21 cellular contexts compared by ENCODE assay signal in the genomic region with DNA sequence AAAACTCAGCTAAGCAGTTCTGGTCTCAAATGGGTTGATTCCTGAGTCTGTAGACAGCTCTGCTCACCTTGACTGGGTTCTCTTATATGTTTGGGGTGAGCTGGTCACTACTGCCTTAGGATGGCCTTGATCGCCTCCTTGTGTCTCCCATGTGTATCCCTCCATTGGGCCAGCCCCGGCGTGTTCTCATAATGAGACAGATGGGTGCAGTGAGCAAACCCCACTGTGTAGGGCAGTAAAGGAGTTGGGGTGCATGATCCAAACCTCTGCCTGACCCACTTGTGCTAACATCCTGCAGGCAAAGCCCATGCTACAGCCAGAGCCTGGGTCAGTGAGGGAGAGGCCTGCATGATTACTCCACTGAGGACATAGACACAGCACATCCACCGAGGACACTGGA.
"Had no signal": no experiment of that assay in that cellular context is flagged by ENCODE, and none has a peak within 500 bp of the region (broad histone marks: within the 10 kb centered on the region; RNA-seq: fewer than 3 reads in every experiment).

No MANE protein-coding gene starts in this region.

- H3K27ac ChIP-seq: foreskin keratinocyte, left lung, psoas muscle, right atrium auricular region, tibial artery, VCaP had no signal

- H3K4me1 ChIP-seq: foreskin keratinocyte, left lung, psoas muscle, right atrium auricular region, tibial artery had no signal

- H3K4me3 ChIP-seq: left lung, lung, psoas muscle, right atrium auricular region, tibial artery had no signal

- H3K27me3 ChIP-seq: foreskin keratinocyte, right atrium auricular region, tibial artery had no signal

- H3K9me3 Mint-ChIP-seq: T-helper 2 cell treated with Interferon-gamma antibody and Interleukin-4, amounts not matched to agents 5 μg/mL and 100 μg/mL, for 36 hours had no signal

- H3K9me3 ChIP-seq: psoas muscle, right atrium auricular region, tibial artery had no signal

- H3K4me3 Mint-ChIP-seq: activated CD8-positive, alpha-beta T cell treated with anti-CD3 and anti-CD28 coated beads, Interleukin-2, amount 10 ng/mL, durations not matched to agents 7 days and 5 days; activated T-helper 17 cell treated with anti-CD3 and anti-CD28 coated beads, Interleukin-2, amount 50 U/mL, for 72 hours; brain; naive thymus-derived CD8-positive, alpha-beta T cell; stimulated activated effector memory CD8-positive, alpha-beta T cell treated with anti-CD3 and anti-CD28 coated beads, Interleukin-12 subunit alpha, Interleukin-12 subunit beta, amount 100 ng/mL, for 72 hours; stimulated activated naive CD8-positive, alpha-beta T cell treated with anti-CD3 and anti-CD28 coated beads, Interleukin-15, amount 100 ng/mL, for 72 hours; T-helper 2 cell treated with Interferon-gamma antibody and Interleukin-4, amounts not matched to agents 5 μg/mL and 100 μg/mL, for 36 hours had no signal

- H3K36me3 ChIP-seq: left lung, right atrium auricular region, tibial artery had no signal

- H3K27ac Mint-ChIP-seq: activated CD8-positive, alpha-beta T cell treated with anti-CD3 and anti-CD28 coated beads, Interleukin-2, amount 10 ng/mL, durations not matched to agents 7 days and 5 days; activated naive CD4-positive, alpha-beta T cell treated with anti-CD3 and anti-CD28 coated beads, Interleukin-2, amount 50 U/mL, for 72 hours; activated T-helper 17 cell treated with anti-CD3 and anti-CD28 coated beads, Interleukin-2, amount 50 U/mL, for 72 hours; brain; naive thymus-derived CD8-positive, alpha-beta T cell; stimulated activated effector memory CD8-positive, alpha-beta T cell treated with anti-CD3 and anti-CD28 coated beads, Interleukin-12 subunit alpha, Interleukin-12 subunit beta, amount 100 ng/mL, for 72 hours; stimulated activated naive CD8-positive, alpha-beta T cell treated with anti-CD3 and anti-CD28 coated beads, Interleukin-15, amount 100 ng/mL, for 72 hours; T-helper 2 cell treated with Interferon-gamma antibody and Interleukin-4, amounts not matched to agents 5 μg/mL and 100 μg/mL, for 36 hours had no signal

- DNase-seq: activated CD4-positive, alpha-beta T cell treated with anti-CD3 and anti-CD28 coated beads for 1 hour; activated CD4-positive, alpha-beta T cell treated with anti-CD3 and anti-CD28 coated beads, Interleukin-2, amount 50 U/mL, for 1 hour; activated CD8-positive, alpha-beta T cell treated with anti-CD3 and anti-CD28 coated beads, Interleukin-2, amount 10 ng/mL, durations not matched to agents 7 days and 5 days; dermis blood vessel endothelial cell; effector CD8-positive, alpha-beta T cell; foreskin keratinocyte; kidney glomerular epithelial cell; stimulated activated CD4-positive, alpha-beta T cell treated with anti-CD3 and anti-CD28 coated beads, Interleukin-1b, Interleukin-23, amount 100 ng/mL, for 48 hours; stimulated activated naive CD8-positive, alpha-beta T cell treated with anti-CD3 and anti-CD28 coated beads, Interleukin-15, amount 100 ng/mL, for 72 hours; tibial artery had no signal

- H3K27me3 Mint-ChIP-seq: activated T-helper 17 cell treated with anti-CD3 and anti-CD28 coated beads, Interleukin-2, amount 50 U/mL, for 72 hours had no signal

- H3K36me3 Mint-ChIP-seq: brain; stimulated activated effector memory CD8-positive, alpha-beta T cell treated with anti-CD3 and anti-CD28 coated beads, Interleukin-12 subunit alpha, Interleukin-12 subunit beta, amount 100 ng/mL, for 72 hours had no signal

- ATAC-seq: activated CD8-positive, alpha-beta T cell treated with anti-CD3 and anti-CD28 coated beads, Interleukin-2, amount 10 ng/mL, durations not matched to agents 7 days and 5 days; activated naive CD4-positive, alpha-beta T cell treated with anti-CD3 and anti-CD28 coated beads, Interleukin-2, amount 50 U/mL, for 72 hours; activated T-helper 17 cell treated with anti-CD3 and anti-CD28 coated beads, Interleukin-2, amount 50 U/mL, for 72 hours; foreskin keratinocyte; left lung; naive thymus-derived CD8-positive, alpha-beta T cell; psoas muscle; stimulated activated effector memory CD8-positive, alpha-beta T cell treated with anti-CD3 and anti-CD28 coated beads, Interleukin-12 subunit alpha, Interleukin-12 subunit beta, amount 100 ng/mL, for 72 hours; stimulated activated naive CD8-positive, alpha-beta T cell treated with anti-CD3 and anti-CD28 coated beads, Interleukin-15, amount 100 ng/mL, for 72 hours had no signal

- H3K4me1 Mint-ChIP-seq: activated T-helper 17 cell treated with anti-CD3 and anti-CD28 coated beads, Interleukin-2, amount 50 U/mL, for 72 hours; brain; naive thymus-derived CD8-positive, alpha-beta T cell; stimulated activated effector memory CD8-positive, alpha-beta T cell treated with anti-CD3 and anti-CD28 coated beads, Interleukin-12 subunit alpha, Interleukin-12 subunit beta, amount 100 ng/mL, for 72 hours; stimulated activated naive CD8-positive, alpha-beta T cell treated with anti-CD3 and anti-CD28 coated beads, Interleukin-15, amount 100 ng/mL, for 72 hours had no signal
